28 cellular contexts compared by ENCODE assay signal in the genomic region with DNA sequence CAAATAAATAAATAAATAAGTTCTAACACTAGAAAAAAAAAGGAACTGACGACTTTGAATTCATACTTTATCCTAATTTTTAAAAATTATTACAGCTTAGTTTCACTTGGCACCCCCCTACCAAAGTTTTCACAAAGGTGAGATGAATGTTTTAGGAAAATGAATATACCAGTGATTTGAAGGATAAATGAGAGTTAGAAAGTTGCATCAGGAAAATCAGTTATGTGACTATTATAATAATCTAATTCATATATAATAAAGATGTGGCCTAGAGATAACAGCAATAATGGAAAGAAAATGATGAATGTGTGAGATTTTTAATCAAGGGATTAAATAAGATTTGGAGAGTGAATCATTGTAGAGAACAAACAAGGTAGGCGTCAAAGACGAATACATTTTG.
"Had no signal": no experiment of that assay in that cellular context is flagged by ENCODE, and none has a peak within 500 bp of the region (broad histone marks: within the 10 kb centered on the region; RNA-seq: fewer than 3 reads in every experiment).

No MANE protein-coding gene starts in this region.

- H3K4me1 ChIP-seq: colonic mucosa, esophagus muscularis mucosa, esophagus squamous epithelium, gastrocnemius medialis, gastroesophageal sphincter had no signal

- H3K36me3 ChIP-seq: colonic mucosa, esophagus muscularis mucosa, esophagus squamous epithelium, gastrocnemius medialis, gastroesophageal sphincter, heart left ventricle, heart right ventricle had no signal

- H3K4me1 Mint-ChIP-seq: endodermal cell had no signal

- H3K4me3 ChIP-seq: colonic mucosa, coronary artery, dorsolateral prefrontal cortex, esophagus muscularis mucosa, esophagus squamous epithelium, gastrocnemius medialis, gastroesophageal sphincter, heart left ventricle, heart right ventricle had no signal

- H3K9me3 ChIP-seq: colonic mucosa, esophagus muscularis mucosa, esophagus squamous epithelium, gastroesophageal sphincter, heart left ventricle, heart right ventricle had no signal

- H3K4me3 Mint-ChIP-seq: dendritic cell treated with granulocyte-macrophage colony-stimulating factor and Interleukin-4, amounts not matched to agents 40 ng/mL and 50 ng/mL, for 4 days; effector memory CD8-positive, alpha-beta T cell; endodermal cell had no signal

- H3K9me3 Mint-ChIP-seq: effector memory CD8-positive, alpha-beta T cell; endodermal cell had no signal

- FAIRE-seq: colon, endometrium, endothelial cell of umbilical vein, frontal cortex had no signal

- DNase-seq: colonic mucosa; cortex of kidney; dermis blood vessel endothelial cell; dorsolateral prefrontal cortex; effector CD4-positive, alpha-beta T cell; effector CD8-positive, alpha-beta T cell; effector memory CD4-positive, alpha-beta T cell; effector memory CD8-positive, alpha-beta T cell; endodermal cell; erythroblast; esophagus squamous epithelium; foreskin fibroblast; foreskin keratinocyte; foreskin melanocyte; gastrocnemius medialis; glutamatergic neuron; heart left ventricle; heart right ventricle had no signal

- ATAC-seq: effector memory CD8-positive, alpha-beta T cell; esophagus mucosa; foreskin keratinocyte; gastrocnemius medialis; gastroesophageal sphincter; heart left ventricle; heart right ventricle had no signal

- H3K27ac ChIP-seq: colonic mucosa, coronary artery, dorsolateral prefrontal cortex, epithelial cell of prostate, esophagus muscularis mucosa, esophagus squamous epithelium, foreskin keratinocyte, gastrocnemius medialis, gastroesophageal sphincter, heart left ventricle, heart right ventricle had no signal

- H3K27ac Mint-ChIP-seq: dendritic cell treated with granulocyte-macrophage colony-stimulating factor and Interleukin-4, amounts not matched to agents 40 ng/mL and 50 ng/mL, for 4 days; effector memory CD8-positive, alpha-beta T cell; endodermal cell had no signal
